In genomic region chr4:118278473-118279274, GRCh38 we compare ENCODE assay signal across 1 cellular context.
A peak's percentile ranks its signal among the peaks of the same experiment; 100 is the strongest.
TF ChIP-seq lines count a peak whose summit lies in the region.

No MANE protein-coding gene starts in this region.

TF ChIP-seq in HepG2, 621 proteins besides CTCF, POLR2A, EP300 and RAD21 (continued from another document and continues in another):
- TF ChIP-seq FOXP4 (CRISPR knock-in tag; IDR thresholded peaks at IDR 0.05) (peak; percentile 67; the same call in 1 of the 2 replicates), DMAP1 (CRISPR knock-in tag; IDR thresholded peaks at IDR 0.05) (peak; percentile 99), ZFP36L1 (CRISPR knock-in tag; IDR thresholded peaks at IDR 0.05) (0 out of 2 replicates have a peak, but pooled peaks have one; percentile 64), MBD4 (IDR thresholded peaks at IDR 0.05; ENCODE audit: borderline replicate concordance, low read length) (no peak), ZNF317 (CRISPR knock-in tag; IDR thresholded peaks at IDR 0.05) (peak; percentile 87), ZNF777 (CRISPR knock-in tag; IDR thresholded peaks at IDR 0.05) (no peak), ZNF878 (CRISPR knock-in tag; IDR thresholded peaks at IDR 0.05) (peak; percentile 91; the same call in 1 of the 2 replicates), GATAD2A (CRISPR knock-in tag; IDR thresholded peaks at IDR 0.05) (peak; percentile 60; the same call in 1 of the 2 replicates), ZHX1 (CRISPR knock-in tag; IDR thresholded peaks at IDR 0.05; ENCODE audit: low read depth) (no peak), SIX4 (CRISPR knock-in tag; IDR thresholded peaks at IDR 0.05) (peak; percentile 55; the same call in 1 of the 2 replicates), ZNF280B (CRISPR knock-in tag; IDR thresholded peaks at IDR 0.05; ENCODE audit: borderline replicate concordance) (no peak), LBX2 (CRISPR knock-in tag; IDR thresholded peaks at IDR 0.05; ENCODE audit: borderline replicate concordance) (no peak), ARID4A (CRISPR knock-in tag; IDR thresholded peaks at IDR 0.05; ENCODE audit: borderline replicate concordance) (peak; percentile 84), ASH2L (IDR thresholded peaks at IDR 0.05; ENCODE audit: insufficient read length, low read depth, low read length) (peak; percentile 93), NFYC (CRISPR knock-in tag; IDR thresholded peaks at IDR 0.05) (peak; percentile 40), NFAT5 (CRISPR knock-in tag; IDR thresholded peaks at IDR 0.05) (no peak), ZNF746 (CRISPR knock-in tag; IDR thresholded peaks at IDR 0.05) (no peak; the same call in 1 of the 2 replicates), ZFP36 (IDR thresholded peaks at IDR 0.05; ENCODE audit: borderline replicate concordance, low read depth, low read length, partially characterized antibody) (no peak), KLF16 (CRISPR knock-in tag; IDR thresholded peaks at IDR 0.05) (peak in 1 of 2 experiments; percentile 96; a peak in 2 of 4 replicates), ZNF883 (CRISPR knock-in tag; IDR thresholded peaks at IDR 0.05; ENCODE audit: not compliant biosample characterization) (no peak), DR1 (CRISPR knock-in tag; IDR thresholded peaks at IDR 0.05) (peak; percentile 99), ZNF441 (CRISPR knock-in tag; IDR thresholded peaks at IDR 0.05; ENCODE audit: borderline replicate concordance) (peak; percentile 93), GLI4 (CRISPR knock-in tag; IDR thresholded peaks at IDR 0.05; ENCODE audit: borderline replicate concordance) (no peak), SP2 (CRISPR knock-in tag; IDR thresholded peaks at IDR 0.05) (no peak), MAF1 (CRISPR knock-in tag; IDR thresholded peaks at IDR 0.05; ENCODE audit: borderline replicate concordance) (no peak; the same call in 1 of the 2 replicates), KDM3A (CRISPR knock-in tag; IDR thresholded peaks at IDR 0.05; ENCODE audit: low read depth) (no peak), STAG1 (CRISPR knock-in tag; IDR thresholded peaks at IDR 0.05) (no peak), ZNF607 (CRISPR knock-in tag; IDR thresholded peaks at IDR 0.05; ENCODE audit: borderline replicate concordance) (0 out of 2 replicates have a peak, but pooled peaks have one; percentile 61), HOXA9 (CRISPR knock-in tag; IDR thresholded peaks at IDR 0.05; ENCODE audit: borderline replicate concordance) (no peak), RNF2 (conservative IDR thresholded peaks at IDR 0.05; ENCODE audit: low read depth) (no peak), ZNF17 (CRISPR knock-in tag; IDR thresholded peaks at IDR 0.05) (no peak), GTF3A (CRISPR knock-in tag; conservative IDR thresholded peaks at IDR 0.05) (peak; percentile 75; the same call in 1 of the 2 replicates), PBX3 (CRISPR knock-in tag; IDR thresholded peaks at IDR 0.05; ENCODE audit: borderline replicate concordance) (no peak), FOSL2 (CRISPR knock-in tag; IDR thresholded peaks at IDR 0.05) (peak; percentile 43; the same call in 1 of the 2 replicates), ZNF572 (CRISPR knock-in tag; IDR thresholded peaks at IDR 0.05) (no peak), ZKSCAN8 (CRISPR knock-in tag; IDR thresholded peaks at IDR 0.05; ENCODE audit: borderline replicate concordance) (no peak), ZNF580 (CRISPR knock-in tag; IDR thresholded peaks at IDR 0.05; ENCODE audit: borderline replicate concordance, low read depth) (peak; percentile 97), ZBTB14 (CRISPR knock-in tag; IDR thresholded peaks at IDR 0.05) (peak; percentile 50; the same call in 1 of the 2 replicates), CCDC6 (CRISPR knock-in tag; IDR thresholded peaks at IDR 0.05) (peak; percentile 90), SMARCE1 (IDR thresholded peaks at IDR 0.05; ENCODE audit: borderline replicate concordance) (no peak), POLR2AphosphoS5 (IDR thresholded peaks at IDR 0.05; ENCODE audit: low read depth, low read length) (peak; percentile 99), ZNF207 (IDR thresholded peaks at IDR 0.05; ENCODE audit: borderline replicate concordance) (no peak), SP4 (CRISPR knock-in tag; IDR thresholded peaks at IDR 0.05) (peak; percentile 92), ZFP1 (CRISPR knock-in tag; IDR thresholded peaks at IDR 0.05) (peak; percentile 82), CREM (IDR thresholded peaks at IDR 0.05) (peak; percentile 94), CREM (CRISPR knock-in tag; IDR thresholded peaks at IDR 0.05) (no peak)
